In the genomic region with DNA sequence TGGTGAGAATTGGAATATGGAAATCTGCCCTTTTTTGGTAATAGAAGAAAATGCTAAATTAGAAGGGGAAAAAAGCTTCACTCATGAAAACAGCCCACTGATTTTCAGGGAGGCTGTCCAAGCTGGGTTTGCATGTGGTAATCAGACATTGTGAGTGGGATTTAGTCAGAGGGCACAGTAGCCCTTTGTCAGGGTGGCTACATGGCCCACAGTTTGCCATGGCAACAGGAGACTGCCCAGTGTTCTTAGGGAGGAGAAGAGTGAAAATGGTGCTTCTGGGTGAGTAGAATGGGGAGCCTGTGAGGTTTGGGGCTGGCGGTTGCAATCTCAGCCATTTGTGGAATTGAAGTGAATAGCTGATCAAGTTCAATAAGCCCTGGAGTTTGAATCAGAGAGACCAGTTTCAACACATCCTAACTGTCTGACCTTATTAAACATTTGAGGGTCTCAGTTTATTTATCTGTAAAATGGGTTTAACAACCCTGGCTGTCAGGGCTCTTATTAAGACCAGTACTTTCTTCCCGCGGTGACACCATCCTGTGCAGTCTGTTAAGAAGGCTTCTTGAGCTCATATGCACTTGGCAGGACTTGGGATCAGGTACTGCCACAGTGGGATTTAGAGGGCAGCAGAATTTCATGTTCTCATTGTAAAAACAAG, we compare ENCODE assay signal across 18 cellular contexts.
DNase-seq lines count a peak whose midpoint lies in the region; ATAC-seq lines count a peak whose summit lies in the region.
"Had no signal": no experiment of that assay in that cellular context is flagged by ENCODE, and none has a peak within 500 bp of the region (broad histone marks: within the 10 kb centered on the region; RNA-seq: fewer than 3 reads in every experiment).

No MANE protein-coding gene starts in this region.

- no peak overlapping the region for H2BK5ac ChIP-seq in mesendoderm (ENCODE audit: low read length)

- H4K5ac ChIP-seq in mesendoderm (ENCODE audit: low read length) = no peak overlapping the region

- peak overlapping the region; percentile 89 for H2AK5ac ChIP-seq in mesendoderm (ENCODE audit: low read length)

- no peaks in the 10 kb centered on the region for H3K79me1 ChIP-seq in mesendoderm (ENCODE audit: low read length)

- H3K4ac ChIP-seq in mesendoderm (ENCODE audit: low read depth, low read length) = peak overlapping the region; percentile 4

- H3K27me3 ChIP-seq in mesendoderm (ENCODE audit: insufficient read depth, low read length, poor library complexity) = no peaks in the 10 kb centered on the region
- H3K27me3 ChIP-seq: BLaER1 treated with 17β-estradiol and CSF1 and Interleukin-3, amounts not matched to agents 10 nM and 100 nM had no signal

- no peak overlapping the region for H3K4me2 ChIP-seq in mesendoderm (ENCODE audit: low read length)
- H3K4me2 ChIP-seq: BLaER1 treated with 17β-estradiol and CSF1 and Interleukin-3, amounts not matched to agents 10 nM and 100 nM had no signal

- H2BK15ac ChIP-seq in mesendoderm (replicated peaks; ENCODE audit: low read depth) = peak overlapping the region; percentile 1

- no peak for ATAC-seq in GM21390 (IDR thresholded peaks at IDR 0.05; ENCODE audit: unreplicated experiment)
- ATAC-seq: PC-3 had no signal

- H3K9ac ChIP-seq in mesendoderm (ENCODE audit: low read length) = no peak overlapping the region
- H3K9ac ChIP-seq: BLaER1 treated with 17β-estradiol and CSF1 and Interleukin-3, amounts not matched to agents 10 nM and 100 nM had no signal

- peaks cover 2% of the 10 kb centered on the region for H3K4me1 ChIP-seq in mesendoderm (ENCODE audit: control insufficient read depth, low read depth, low read length)
- H3K4me1 ChIP-seq: BLaER1 treated with 17β-estradiol and CSF1 and Interleukin-3, amounts not matched to agents 10 nM and 100 nM had no signal

- DNase-seq in amygdala (lab: John Stamatoyannopoulos, UW) = peak in 40 of 56 donors; percentile 3 to 65 (median 23)
- DNase-seq in foreskin melanocyte = peak; percentile 21
- DNase-seq in mesendoderm = no peak
- DNase-seq in superior temporal gyrus (ENCODE audit: extremely low spot score) = peak; percentile 57
- no peak for DNase-seq in hepatic stellate cell (ENCODE audit: low spot score)
- no peak for DNase-seq in islet precursor cell
- DNase-seq: CD8-positive, alpha-beta memory T cell; GOT3; KG1; NCI-H1436; NCI-H2029; NCI-H345; NCI-H526; RPMI8226; SHP77 treated with DMSO at 0.1 percent for 48 hours had no signal

- no peak overlapping the region for H3K4me3 ChIP-seq in mesendoderm (ENCODE audit: low read length)
- H3K4me3 ChIP-seq: BLaER1 treated with 17β-estradiol and CSF1 and Interleukin-3, amounts not matched to agents 10 nM and 100 nM had no signal

- H3K18ac ChIP-seq in mesendoderm (ENCODE audit: low read length) = no peak overlapping the region

- no peak overlapping the region for H3K27ac ChIP-seq in mesendoderm (ENCODE audit: low read depth, low read length)
- H3K27ac ChIP-seq: BLaER1 treated with 17β-estradiol and CSF1 and Interleukin-3, amounts not matched to agents 10 nM and 100 nM had no signal

- H3K23ac ChIP-seq in mesendoderm (ENCODE audit: low read length) = no peak overlapping the region

- no peak overlapping the region for H3K56ac ChIP-seq in mesendoderm (ENCODE audit: low read length)

- H3K79me2 ChIP-seq in mesendoderm (ENCODE audit: control insufficient read depth, insufficient read depth, low read length) = no peaks in the 10 kb centered on the region

- no peak overlapping the region for H2BK120ac ChIP-seq in mesendoderm (ENCODE audit: low read depth, low read length)

- no peak overlapping the region for H4K8ac ChIP-seq in mesendoderm (ENCODE audit: low read depth, low read length)

- no peaks in the 10 kb centered on the region for H3K36me3 ChIP-seq in mesendoderm (ENCODE audit: control insufficient read depth, insufficient read depth, low read length)
- H3K36me3 ChIP-seq: BLaER1 treated with 17β-estradiol and CSF1 and Interleukin-3, amounts not matched to agents 10 nM and 100 nM had no signal

- WGBS in mesendoderm (ENCODE audit: extremely low coverage, insufficient coverage, low lambda C conversion rate) = no CpG with 5 or more reads among the region's 3 CpGs

Comparison
In these comparisons a context has a peak if more than half of its experiments do, and no peak if none do; other contexts are left out.
1. DNase-seq: peak in amygdala (40 of 56), foreskin melanocyte (single experiment) and superior temporal gyrus (single experiment); none in mesendoderm (single experiment), hepatic stellate cell (single experiment) and islet precursor cell (single experiment).